In the genomic region with DNA sequence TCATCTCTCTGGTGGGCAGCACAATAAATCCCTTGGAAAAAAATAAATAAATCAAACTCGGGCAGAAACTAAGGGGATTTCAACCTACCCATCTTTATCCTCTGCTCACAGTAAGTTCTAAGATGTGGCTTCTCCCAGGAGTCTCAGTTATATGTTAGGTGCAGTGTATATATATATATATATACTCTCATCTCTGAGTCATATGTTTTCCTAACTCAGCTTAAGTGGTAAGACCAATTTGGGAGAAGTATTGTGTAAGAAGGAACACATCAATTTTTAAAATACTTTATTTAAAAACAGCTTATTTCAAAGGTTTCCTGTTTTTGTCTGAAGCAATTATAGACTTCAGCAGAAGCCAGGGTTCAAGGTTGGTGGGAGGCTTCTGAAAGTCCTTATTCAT, we compare ENCODE assay signal across 1 cellular context.
TF ChIP-seq lines count a peak whose summit lies in the region.

No MANE protein-coding gene starts in this region.

TF ChIP-seq in HepG2, 621 proteins besides CTCF, POLR2A, EP300 and RAD21 (continued from another document):
- TF ChIP-seq, protein P1, sequence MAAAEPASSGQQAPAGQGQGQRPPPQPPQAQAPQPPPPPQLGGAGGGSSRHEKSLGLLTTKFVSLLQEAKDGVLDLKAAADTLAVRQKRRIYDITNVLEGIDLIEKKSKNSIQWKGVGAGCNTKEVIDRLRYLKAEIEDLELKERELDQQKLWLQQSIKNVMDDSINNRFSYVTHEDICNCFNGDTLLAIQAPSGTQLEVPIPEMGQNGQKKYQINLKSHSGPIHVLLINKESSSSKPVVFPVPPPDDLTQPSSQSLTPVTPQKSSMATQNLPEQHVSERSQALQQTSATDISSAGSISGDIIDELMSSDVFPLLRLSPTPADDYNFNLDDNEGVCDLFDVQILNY (CRISPR knock-in tag; conservative IDR thresholded peaks at IDR 0.05), result no peak
- TF ChIP-seq, protein P2, sequence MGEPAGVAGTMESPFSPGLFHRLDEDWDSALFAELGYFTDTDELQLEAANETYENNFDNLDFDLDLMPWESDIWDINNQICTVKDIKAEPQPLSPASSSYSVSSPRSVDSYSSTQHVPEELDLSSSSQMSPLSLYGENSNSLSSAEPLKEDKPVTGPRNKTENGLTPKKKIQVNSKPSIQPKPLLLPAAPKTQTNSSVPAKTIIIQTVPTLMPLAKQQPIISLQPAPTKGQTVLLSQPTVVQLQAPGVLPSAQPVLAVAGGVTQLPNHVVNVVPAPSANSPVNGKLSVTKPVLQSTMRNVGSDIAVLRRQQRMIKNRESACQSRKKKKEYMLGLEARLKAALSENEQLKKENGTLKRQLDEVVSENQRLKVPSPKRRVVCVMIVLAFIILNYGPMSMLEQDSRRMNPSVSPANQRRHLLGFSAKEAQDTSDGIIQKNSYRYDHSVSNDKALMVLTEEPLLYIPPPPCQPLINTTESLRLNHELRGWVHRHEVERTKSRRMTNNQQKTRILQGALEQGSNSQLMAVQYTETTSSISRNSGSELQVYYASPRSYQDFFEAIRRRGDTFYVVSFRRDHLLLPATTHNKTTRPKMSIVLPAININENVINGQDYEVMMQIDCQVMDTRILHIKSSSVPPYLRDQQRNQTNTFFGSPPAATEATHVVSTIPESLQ (CRISPR knock-in tag; conservative IDR thresholded peaks at IDR 0.05), result no peak
- TF ChIP-seq, protein P3, sequence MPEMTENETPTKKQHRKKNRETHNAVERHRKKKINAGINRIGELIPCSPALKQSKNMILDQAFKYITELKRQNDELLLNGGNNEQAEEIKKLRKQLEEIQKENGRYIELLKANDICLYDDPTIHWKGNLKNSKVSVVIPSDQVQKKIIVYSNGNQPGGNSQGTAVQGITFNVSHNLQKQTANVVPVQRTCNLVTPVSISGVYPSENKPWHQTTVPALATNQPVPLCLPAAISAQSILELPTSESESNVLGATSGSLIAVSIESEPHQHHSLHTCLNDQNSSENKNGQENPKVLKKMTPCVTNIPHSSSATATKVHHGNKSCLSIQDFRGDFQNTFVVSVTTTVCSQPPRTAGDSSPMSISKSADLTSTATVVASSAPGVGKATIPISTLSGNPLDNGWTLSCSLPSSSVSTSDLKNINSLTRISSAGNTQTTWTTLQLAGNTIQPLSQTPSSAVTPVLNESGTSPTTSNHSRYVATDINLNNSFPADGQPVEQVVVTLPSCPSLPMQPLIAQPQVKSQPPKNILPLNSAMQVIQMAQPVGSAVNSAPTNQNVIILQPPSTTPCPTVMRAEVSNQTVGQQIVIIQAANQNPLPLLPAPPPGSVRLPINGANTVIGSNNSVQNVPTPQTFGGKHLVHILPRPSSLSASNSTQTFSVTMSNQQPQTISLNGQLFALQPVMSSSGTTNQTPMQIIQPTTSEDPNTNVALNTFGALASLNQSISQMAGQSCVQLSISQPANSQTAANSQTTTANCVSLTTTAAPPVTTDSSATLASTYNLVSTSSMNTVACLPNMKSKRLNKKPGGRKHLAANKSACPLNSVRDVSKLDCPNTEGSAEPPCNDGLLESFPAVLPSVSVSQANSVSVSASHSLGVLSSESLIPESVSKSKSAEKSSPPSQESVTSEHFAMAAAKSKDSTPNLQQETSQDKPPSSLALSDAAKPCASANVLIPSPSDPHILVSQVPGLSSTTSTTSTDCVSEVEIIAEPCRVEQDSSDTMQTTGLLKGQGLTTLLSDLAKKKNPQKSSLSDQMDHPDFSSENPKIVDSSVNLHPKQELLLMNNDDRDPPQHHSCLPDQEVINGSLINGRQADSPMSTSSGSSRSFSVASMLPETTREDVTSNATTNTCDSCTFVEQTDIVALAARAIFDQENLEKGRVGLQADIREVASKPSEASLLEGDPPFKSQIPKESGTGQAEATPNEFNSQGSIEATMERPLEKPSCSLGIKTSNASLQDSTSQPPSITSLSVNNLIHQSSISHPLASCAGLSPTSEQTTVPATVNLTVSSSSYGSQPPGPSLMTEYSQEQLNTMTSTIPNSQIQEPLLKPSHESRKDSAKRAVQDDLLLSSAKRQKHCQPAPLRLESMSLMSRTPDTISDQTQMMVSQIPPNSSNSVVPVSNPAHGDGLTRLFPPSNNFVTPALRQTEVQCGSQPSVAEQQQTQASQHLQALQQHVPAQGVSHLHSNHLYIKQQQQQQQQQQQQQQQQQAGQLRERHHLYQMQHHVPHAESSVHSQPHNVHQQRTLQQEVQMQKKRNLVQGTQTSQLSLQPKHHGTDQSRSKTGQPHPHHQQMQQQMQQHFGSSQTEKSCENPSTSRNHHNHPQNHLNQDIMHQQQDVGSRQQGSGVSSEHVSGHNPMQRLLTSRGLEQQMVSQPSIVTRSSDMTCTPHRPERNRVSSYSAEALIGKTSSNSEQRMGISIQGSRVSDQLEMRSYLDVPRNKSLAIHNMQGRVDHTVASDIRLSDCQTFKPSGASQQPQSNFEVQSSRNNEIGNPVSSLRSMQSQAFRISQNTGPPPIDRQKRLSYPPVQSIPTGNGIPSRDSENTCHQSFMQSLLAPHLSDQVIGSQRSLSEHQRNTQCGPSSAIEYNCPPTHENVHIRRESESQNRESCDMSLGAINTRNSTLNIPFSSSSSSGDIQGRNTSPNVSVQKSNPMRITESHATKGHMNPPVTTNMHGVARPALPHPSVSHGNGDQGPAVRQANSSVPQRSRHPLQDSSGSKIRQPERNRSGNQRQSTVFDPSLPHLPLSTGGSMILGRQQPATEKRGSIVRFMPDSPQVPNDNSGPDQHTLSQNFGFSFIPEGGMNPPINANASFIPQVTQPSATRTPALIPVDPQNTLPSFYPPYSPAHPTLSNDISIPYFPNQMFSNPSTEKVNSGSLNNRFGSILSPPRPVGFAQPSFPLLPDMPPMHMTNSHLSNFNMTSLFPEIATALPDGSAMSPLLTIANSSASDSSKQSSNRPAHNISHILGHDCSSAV (CRISPR knock-in tag; IDR thresholded peaks at IDR 0.05; ENCODE audit: borderline replicate concordance), result no peak
- TF ChIP-seq ZNF776 (CRISPR knock-in tag; IDR thresholded peaks at IDR 0.05), result no peak
- no peak for TF ChIP-seq TRIM24 (CRISPR knock-in tag; IDR thresholded peaks at IDR 0.05)
- TF ChIP-seq TARDBP (CRISPR knock-in tag; IDR thresholded peaks at IDR 0.05), result no peak
- TF ChIP-seq, protein P4, sequence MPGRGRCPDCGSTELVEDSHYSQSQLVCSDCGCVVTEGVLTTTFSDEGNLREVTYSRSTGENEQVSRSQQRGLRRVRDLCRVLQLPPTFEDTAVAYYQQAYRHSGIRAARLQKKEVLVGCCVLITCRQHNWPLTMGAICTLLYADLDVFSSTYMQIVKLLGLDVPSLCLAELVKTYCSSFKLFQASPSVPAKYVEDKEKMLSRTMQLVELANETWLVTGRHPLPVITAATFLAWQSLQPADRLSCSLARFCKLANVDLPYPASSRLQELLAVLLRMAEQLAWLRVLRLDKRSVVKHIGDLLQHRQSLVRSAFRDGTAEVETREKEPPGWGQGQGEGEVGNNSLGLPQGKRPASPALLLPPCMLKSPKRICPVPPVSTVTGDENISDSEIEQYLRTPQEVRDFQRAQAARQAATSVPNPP (CRISPR knock-in tag; IDR thresholded peaks at IDR 0.05), result no peak
- TF ChIP-seq, protein P5, sequence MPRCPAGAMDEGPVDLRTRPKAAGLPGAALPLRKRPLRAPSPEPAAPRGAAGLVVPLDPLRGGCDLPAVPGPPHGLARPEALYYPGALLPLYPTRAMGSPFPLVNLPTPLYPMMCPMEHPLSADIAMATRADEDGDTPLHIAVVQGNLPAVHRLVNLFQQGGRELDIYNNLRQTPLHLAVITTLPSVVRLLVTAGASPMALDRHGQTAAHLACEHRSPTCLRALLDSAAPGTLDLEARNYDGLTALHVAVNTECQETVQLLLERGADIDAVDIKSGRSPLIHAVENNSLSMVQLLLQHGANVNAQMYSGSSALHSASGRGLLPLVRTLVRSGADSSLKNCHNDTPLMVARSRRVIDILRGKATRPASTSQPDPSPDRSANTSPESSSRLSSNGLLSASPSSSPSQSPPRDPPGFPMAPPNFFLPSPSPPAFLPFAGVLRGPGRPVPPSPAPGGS (CRISPR knock-in tag; IDR thresholded peaks at IDR 0.05), result no peak
- no peak for TF ChIP-seq FOXP1 (IDR thresholded peaks at IDR 0.05)
- TF ChIP-seq FOXP1 (CRISPR knock-in tag; IDR thresholded peaks at IDR 0.05), result no peak
- TF ChIP-seq ZNF598 (CRISPR knock-in tag; IDR thresholded peaks at IDR 0.05; ENCODE audit: borderline replicate concordance), result no peak
- TF ChIP-seq, protein P6, sequence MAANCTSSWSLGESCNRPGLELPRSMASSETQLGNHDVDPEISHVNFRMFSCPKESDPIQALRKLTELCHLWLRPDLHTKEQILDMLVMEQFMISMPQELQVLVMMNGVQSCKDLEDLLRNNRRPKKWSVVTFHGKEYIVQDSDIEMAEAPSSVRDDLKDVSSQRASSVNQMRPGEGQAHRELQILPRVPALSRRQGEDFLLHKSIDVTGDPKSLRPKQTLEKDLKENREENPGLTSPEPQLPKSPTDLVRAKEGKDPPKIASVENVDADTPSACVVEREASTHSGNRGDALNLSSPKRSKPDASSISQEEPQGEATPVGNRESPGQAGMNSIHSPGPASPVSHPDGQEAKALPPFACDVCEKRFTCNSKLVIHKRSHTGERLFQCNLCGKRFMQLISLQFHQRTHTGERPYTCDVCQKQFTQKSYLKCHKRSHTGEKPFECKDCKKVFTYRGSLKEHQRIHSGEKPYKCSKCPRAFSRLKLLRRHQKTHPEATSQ (CRISPR knock-in tag; IDR thresholded peaks at IDR 0.05; ENCODE audit: borderline replicate concordance), result no peak
